ENCODE assay signal across 17 cellular contexts in the genomic region with DNA sequence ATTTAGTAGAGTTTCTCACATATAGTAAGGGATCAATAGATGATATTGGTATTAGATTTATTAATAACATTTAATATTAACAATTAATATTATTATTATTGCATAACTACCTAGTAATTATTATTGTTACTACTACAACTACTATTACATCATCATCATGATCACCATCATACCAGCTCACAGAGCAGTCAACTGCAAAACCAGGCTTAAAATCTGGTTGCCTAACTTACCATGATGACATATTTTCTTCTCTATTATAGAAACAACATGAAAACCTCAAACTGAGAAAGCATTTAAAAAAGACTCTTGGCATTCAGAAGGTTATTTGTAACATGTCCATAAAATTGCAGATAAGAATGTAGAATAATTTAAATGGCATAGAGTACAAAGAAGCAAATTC.
DNase-seq lines count a peak whose midpoint lies in the region; ATAC-seq, FAIRE-seq and TF ChIP-seq lines count a peak whose summit lies in the region.
"Had no signal": no experiment of that assay in that cellular context is flagged by ENCODE, and none has a peak within 500 bp of the region (broad histone marks: within the 10 kb centered on the region; RNA-seq: fewer than 3 reads in every experiment).

No MANE protein-coding gene starts in this region.

- DNase-seq in HepG2 (ENCODE audit: low spot score) (no peak), right lobe of liver (no peak), choroid plexus epithelial cell (ENCODE audit: low read depth) (peak; percentile 26), iris pigment epithelial cell (ENCODE audit: low read depth) (peak; percentile 47)
- no peak for DNase-seq in activated T-cell treated with anti-CD3 and anti-CD28 coated beads, Interleukin-2, amount 50 U/mL, for 1 hour
- no peak for DNase-seq in activated CD4-positive, alpha-beta T cell treated with anti-CD3 and anti-CD28 coated beads, Interleukin-2, amount 50 U/mL, for 1 hour
- no peak for DNase-seq in stimulated activated CD8-positive, alpha-beta memory T cell treated with anti-CD3 and anti-CD28 coated beads, Interleukin-4, amount 100 ng/mL, for 48 hours
- DNase-seq: AML-193; CD8-positive, alpha-beta memory T cell; DMS53; GOT3; H9 had no signal

- H3K27ac ChIP-seq in HepG2 (ENCODE audit: extremely low read length, insufficient read depth, low read length), result no peak overlapping the region
- no peak overlapping the region for H3K27ac ChIP-seq in right lobe of liver
- H3K27ac ChIP-seq: 22Rv1, BLaER1 had no signal

- FAIRE-seq in HepG2 (lab: Jason Lieb, UNC), result no peak
- FAIRE-seq: GM12878, HTR-8/SVneo, K562 had no signal

- TF ChIP-seq CTCF in HepG2 (CRISPR knock-in tag; IDR thresholded peaks at IDR 0.05) (no peak), right lobe of liver (IDR thresholded peaks at IDR 0.05) (no peak), choroid plexus epithelial cell (conservative IDR thresholded peaks at IDR 0.05; ENCODE audit: low read depth, low read length) (no peak)

- ATAC-seq in HepG2, result no peak
- no peak for ATAC-seq in right lobe of liver
- ATAC-seq: GM12878, K562 had no signal

- H3K4me3 ChIP-seq in HepG2 (replicated peaks in 1 of 3; ENCODE audit: insufficient read depth in 1 of 3, low read depth in 2 of 3, low read length in 3 of 3), result no peak overlapping the region
- no peak overlapping the region for H3K4me3 ChIP-seq in right lobe of liver
- no peak overlapping the region for H3K4me3 ChIP-seq in choroid plexus epithelial cell (ENCODE audit: low read depth, low read length)
- H3K4me3 ChIP-seq: BLaER1, GM12878, K562 had no signal

- in situ Hi-C loops in HepG2 (cut with HindIII; ENCODE audit: extremely low pct_ligation_motif_present, low pct_unique_long_range_greater_than_20kb), result no loop called here

- no TSS peak for BruUV-seq in HepG2 (replicated peaks; lab: Mats Ljungman, UMichigan)

- no peaks in the 10 kb centered on the region for H3K4me1 ChIP-seq in HepG2 (ENCODE audit: insufficient read depth, low read length)
- H3K4me1 ChIP-seq in right lobe of liver, result no peaks in the 10 kb centered on the region
- H3K4me1 ChIP-seq: BLaER1 had no signal

- H3K36me3 ChIP-seq in HepG2 (replicated peaks in 1 of 2; ENCODE audit: control insufficient read depth in 1 of 2, insufficient read depth in 2 of 2, low read length in 2 of 2) (no peaks in the 10 kb centered on the region), right lobe of liver (no peaks in the 10 kb centered on the region)
- H3K36me3 ChIP-seq: BLaER1 had no signal

- TF ChIP-seq POLR2A in HepG2 (IDR thresholded peaks at IDR 0.05; ENCODE audit: insufficient read depth in 1 of 2, low read depth in 2 of 2, low read length in 2 of 2) (no peak), right lobe of liver (IDR thresholded peaks at IDR 0.05) (no peak)

- TF ChIP-seq EP300 in HepG2 (IDR thresholded peaks at IDR 0.05; ENCODE audit: low read depth in 2 of 2, low read length in 2 of 2), result no peak
- no peak for TF ChIP-seq EP300 in HepG2 (CRISPR knock-in tag; IDR thresholded peaks at IDR 0.05; ENCODE audit: borderline replicate concordance)

- TF ChIP-seq RAD21 in HepG2 (CRISPR knock-in tag; IDR thresholded peaks at IDR 0.05), result no peak

- intact Hi-C loops in HepG2 (cut with micrococcal nuclease; ENCODE audit: unreplicated experiment), result no loop called here
- intact Hi-C loops in right lobe of liver (cut with DNase I), result no loop called here

- H3K27me3 ChIP-seq in HepG2 (ENCODE audit: control insufficient read depth in 1 of 2, insufficient read depth in 2 of 2, low read length in 2 of 2) (no peaks in the 10 kb centered on the region), right lobe of liver (no peaks in the 10 kb centered on the region)
- H3K27me3 ChIP-seq: BLaER1 had no signal

- no peaks in the 10 kb centered on the region for H3K79me2 ChIP-seq in HepG2 (ENCODE audit: insufficient read depth, low read length)

- H3K9ac ChIP-seq in HepG2 (ENCODE audit: insufficient read depth, low read depth, low read length), result no peak overlapping the region
- H3K9ac ChIP-seq: BLaER1 had no signal

- H4K20me1 ChIP-seq in HepG2 (ENCODE audit: insufficient read depth, low read length), result no peaks in the 10 kb centered on the region
- H4K20me1 ChIP-seq: BLaER1 had no signal

- POLR2A ChIA-PET in HepG2 (lab: Yijun Ruan, JAX), result no interaction called here

- CTCF ChIA-PET in HepG2 (lab: Yijun Ruan, JAX; ENCODE audit: low intra/inter-chr PET ratio, low total read pairs), result no interaction called here

- H2AFZ ChIP-seq in HepG2 (ENCODE audit: low read length), result no peak overlapping the region

- no peaks in the 10 kb centered on the region for H3K9me3 ChIP-seq in HepG2 (ENCODE audit: low read length)
- no peaks in the 10 kb centered on the region for H3K9me3 ChIP-seq in right lobe of liver

- H3K4me2 ChIP-seq in HepG2 (ENCODE audit: low read depth, low read length), result no peak overlapping the region
- H3K4me2 ChIP-seq: BLaER1 had no signal

TF ChIP-seq in HepG2, 621 proteins besides CTCF, POLR2A, EP300 and RAD21:
- TF ChIP-seq SKI (IDR thresholded peaks at IDR 0.05; ENCODE audit: partially characterized antibody), result no peak
- TF ChIP-seq ATF7 (IDR thresholded peaks at IDR 0.05), result peak; percentile 37; the same call in 1 of the 2 replicates
- TF ChIP-seq ATF7 (CRISPR knock-in tag; IDR thresholded peaks at IDR 0.05), result no peak
- TF ChIP-seq CEBPB (IDR thresholded peaks at IDR 0.05; ENCODE audit: borderline replicate concordance, low read depth, low read length), result 0 out of 2 replicates have a peak, but pooled peaks have one; percentile 7

Comparison
In these comparisons a context has a peak if more than half of its experiments do, and no peak if none do; other contexts are left out.
1. DNase-seq: peak in choroid plexus epithelial cell (single experiment) and iris pigment epithelial cell (single experiment); none in HepG2 (single experiment), right lobe of liver (0 of 3), activated T-cell treated with anti-CD3 and anti-CD28 coated beads, Interleukin-2, amount 50 U/mL, for 1 hour (single experiment), activated CD4-positive, alpha-beta T cell treated with anti-CD3 and anti-CD28 coated beads, Interleukin-2, amount 50 U/mL, for 1 hour (single experiment) and stimulated activated CD8-positive, alpha-beta memory T cell treated with anti-CD3 and anti-CD28 coated beads, Interleukin-4, amount 100 ng/mL, for 48 hours (single experiment).